Comparison of ENCODE assay signal across 29 cellular contexts in the genomic region with DNA sequence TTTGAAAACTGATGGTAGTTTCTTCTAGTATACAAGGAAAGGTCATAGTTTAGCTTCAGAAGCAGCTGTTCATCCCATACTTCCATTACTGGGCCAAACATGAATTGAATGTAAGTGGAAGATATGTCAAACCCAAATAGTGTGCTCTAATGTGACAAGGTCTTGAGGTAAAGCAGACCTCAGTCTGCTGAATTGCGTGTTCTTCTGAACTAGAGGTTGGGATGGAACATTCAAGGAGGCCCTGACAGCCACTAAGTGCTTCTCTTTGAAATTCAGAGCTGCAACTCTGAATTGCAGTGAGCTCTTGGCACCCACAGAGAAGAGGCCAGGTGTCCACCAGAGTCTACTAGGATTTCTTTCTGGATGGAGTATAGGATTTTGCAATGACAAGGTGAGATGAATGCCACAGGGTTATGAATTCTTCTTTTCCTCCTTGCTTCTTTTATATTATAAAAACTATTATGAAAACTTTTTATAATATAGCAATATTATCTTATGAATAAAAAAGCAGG.
A peak's percentile ranks its signal among the peaks of the same experiment; 100 is the strongest.
DNase-seq lines count a peak whose midpoint lies in the region; ATAC-seq, FAIRE-seq and TF ChIP-seq lines count a peak whose summit lies in the region.
"Had no signal": no experiment of that assay in that cellular context is flagged by ENCODE, and none has a peak within 500 bp of the region (broad histone marks: within the 10 kb centered on the region; RNA-seq: fewer than 3 reads in every experiment).

No MANE protein-coding gene starts in this region.

- no peaks in the 10 kb centered on the region for H3K4me1 ChIP-seq in psoas muscle
- H3K4me1 ChIP-seq: A549; BE2C; BLaER1; BLaER1 treated with 17β-estradiol and CSF1 and Interleukin-3, amounts not matched to agents 10 nM and 100 nM; Caco-2 had no signal

- H3K27me3 ChIP-seq in psoas muscle (ENCODE audit: insufficient read depth in 3 of 3, low read length in 2 of 3) = no peaks in the 10 kb centered on the region
- H3K27me3 ChIP-seq: BE2C; BLaER1; BLaER1 treated with 17β-estradiol and CSF1 and Interleukin-3, amounts not matched to agents 10 nM and 100 nM had no signal

- peaks cover 0 to 83% of the 10 kb centered on the region in 2 donors for H3K36me3 ChIP-seq in psoas muscle (ENCODE audit: insufficient read depth in 1 of 2, low read depth in 1 of 2)

- no peak overlapping the region for H3K4me3 ChIP-seq in psoas muscle
- H3K4me3 ChIP-seq: A549; BLaER1; BLaER1 treated with 17β-estradiol and CSF1 and Interleukin-3, amounts not matched to agents 10 nM and 100 nM had no signal

- no peak for TF ChIP-seq POLR2A in H54 (IDR thresholded peaks at IDR 0.05; ENCODE audit: low read depth, low read length)

- intact Hi-C loops in psoas muscle (cut with DNase I) = loop anchor here in 1 of 2 donors (10.0 kb wide), 1 partner anchor 611 kb away; no protein-coding TSS in a partner anchor

- no peak for TF ChIP-seq CTCF in psoas muscle (IDR thresholded peaks at IDR 0.05)

- FAIRE-seq in H54 (lab: Jason Lieb, UNC) = peak; percentile 82
- FAIRE-seq: A549, D721Med had no signal

- H3K9me3 ChIP-seq in psoas muscle = no peaks in the 10 kb centered on the region
- H3K9me3 ChIP-seq: A549; BE2C; BLaER1; BLaER1 treated with 17β-estradiol and CSF1 and Interleukin-3, amounts not matched to agents 10 nM and 100 nM; Caco-2 had no signal

- no peak overlapping the region for H3K27ac ChIP-seq in psoas muscle
- H3K27ac ChIP-seq: 22Rv1; A549; BLaER1; BLaER1 treated with 17β-estradiol and CSF1 and Interleukin-3, amounts not matched to agents 10 nM and 100 nM; C4-2B had no signal

- ATAC-seq in psoas muscle = peak in 3 of 4 donors; percentile 58 to 88 (median 60)
- ATAC-seq: A549; CD8-positive, alpha-beta T cell had no signal

- DNase-seq in H54 (ENCODE audit: insufficient read length, low spot score) = no peak
- DNase-seq in psoas muscle = no peak
- no peak for DNase-seq in DMS79 (lab: John Stamatoyannopoulos, UW)
- DNase-seq in nucleus accumbens (lab: John Stamatoyannopoulos, UW) = no peak
- DNase-seq: 8988T; ACHN; AML-193; BE2C; C1 segment of cervical spinal cord; Caco-2; Calu3; CD4-positive, alpha-beta memory T cell; CD4-positive, alpha-beta T cell; CD4-positive, CD25-positive, alpha-beta regulatory T cell; CD8-positive, alpha-beta memory T cell; CD8-positive, alpha-beta T cell; COR-L47; DMS 273 treated with DMSO at 0.1 percent for 48 hours; DMS153; DMS53; DMS79 treated with DMSO at 0.1 percent for 48 hours; DND-41; EL had no signal

- WGBS in psoas muscle, 3 donors = 81 to 95% (median 85%) methylated on average over 1 of the region's 1 CpG
